In the genomic region with DNA sequence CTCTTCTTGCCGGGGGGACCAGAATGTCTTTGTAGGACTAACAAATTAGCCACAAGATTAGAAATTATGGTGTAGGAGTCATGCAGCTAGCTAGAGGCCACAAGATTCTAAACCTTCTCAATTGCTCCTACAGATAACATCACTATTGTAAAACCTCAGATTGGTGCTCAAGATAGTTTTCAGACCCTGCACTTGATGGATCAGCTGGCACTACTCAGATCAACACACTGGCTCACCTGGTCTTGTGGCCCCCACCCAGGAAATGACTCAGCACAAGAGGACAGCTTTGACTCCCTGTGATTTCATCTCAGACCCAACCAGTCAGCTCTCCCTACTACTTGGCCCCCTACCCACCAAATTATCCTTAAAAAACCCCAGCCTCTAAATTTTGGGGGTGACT, we compare ENCODE assay signal across 13 cellular contexts.
DNase-seq lines count a peak whose midpoint lies in the region; ATAC-seq lines count a peak whose summit lies in the region.
"Had no signal": no experiment of that assay in that cellular context is flagged by ENCODE, and none has a peak within 500 bp of the region (broad histone marks: within the 10 kb centered on the region; RNA-seq: fewer than 3 reads in every experiment).

No MANE protein-coding gene starts in this region.

- H3K36me3 Mint-ChIP-seq in activated T-helper 17 cell treated with anti-CD3 and anti-CD28 coated beads, Interleukin-2, amount 50 U/mL, for 72 hours (ENCODE audit: low read depth): no peaks in the 10 kb centered on the region
- H3K36me3 Mint-ChIP-seq: WTC11 had no signal

- peak; percentile 31 for ATAC-seq in GM18858 (IDR thresholded peaks at IDR 0.05; ENCODE audit: unreplicated experiment)
- peak; percentile 81 for ATAC-seq in activated T-helper 17 cell treated with anti-CD3 and anti-CD28 coated beads, Interleukin-2, amount 50 U/mL, for 72 hours (replicated peaks)
- ATAC-seq: WTC11 had no signal

- H3K27ac Mint-ChIP-seq in activated T-helper 17 cell treated with anti-CD3 and anti-CD28 coated beads, Interleukin-2, amount 50 U/mL, for 72 hours: peak overlapping the region; percentile 90
- H3K27ac Mint-ChIP-seq: WTC11 had no signal

- peaks cover 67% of the 10 kb centered on the region for H3K4me1 Mint-ChIP-seq in activated T-helper 17 cell treated with anti-CD3 and anti-CD28 coated beads, Interleukin-2, amount 50 U/mL, for 72 hours

- peak overlapping the region; percentile 60 for H3K4me3 Mint-ChIP-seq in activated T-helper 17 cell treated with anti-CD3 and anti-CD28 coated beads, Interleukin-2, amount 50 U/mL, for 72 hours
- H3K4me3 Mint-ChIP-seq: WTC11 had no signal

- DNase-seq in T-helper 2 cell (peak in 4 of 5 experiments; percentile 51 to 99 (median 60)), HuH-7 (ENCODE audit: low spot score) (no peak), occipital lobe (lab: John Stamatoyannopoulos, UW) (no peak), NCI-H2081 (lab: John Stamatoyannopoulos, UW) (no peak), NCI-H345 treated with DMSO at 0.1 percent for 48 hours (lab: John Stamatoyannopoulos, UW; ENCODE audit: unreplicated experiment) (no peak)
- peak; percentile 78 for DNase-seq in stimulated activated CD4-positive, alpha-beta T cell treated with anti-CD3 and anti-CD28 coated beads, Interleukin-15, amount 100 ng/mL, for 24 hours
- DNase-seq: dorsolateral prefrontal cortex, heart right ventricle, NCI-H1105 treated with DMSO at 0.1 percent for 48 hours, spleen had no signal

- H3K9me3 Mint-ChIP-seq in activated T-helper 17 cell treated with anti-CD3 and anti-CD28 coated beads, Interleukin-2, amount 50 U/mL, for 72 hours: no peaks in the 10 kb centered on the region
- H3K9me3 Mint-ChIP-seq: WTC11 had no signal

- H3K27me3 Mint-ChIP-seq in activated T-helper 17 cell treated with anti-CD3 and anti-CD28 coated beads, Interleukin-2, amount 50 U/mL, for 72 hours: no peaks in the 10 kb centered on the region

Comparison
In these comparisons a context has a peak if more than half of its experiments do, and no peak if none do; other contexts are left out.
1. DNase-seq: peak in T-helper 2 cell (4 of 5) and stimulated activated CD4-positive, alpha-beta T cell treated with anti-CD3 and anti-CD28 coated beads, Interleukin-15, amount 100 ng/mL, for 24 hours (single experiment); none in HuH-7 (single experiment), occipital lobe (single experiment), NCI-H2081 (0 of 2) and NCI-H345 treated with DMSO at 0.1 percent for 48 hours (single experiment).